In the genomic region with DNA sequence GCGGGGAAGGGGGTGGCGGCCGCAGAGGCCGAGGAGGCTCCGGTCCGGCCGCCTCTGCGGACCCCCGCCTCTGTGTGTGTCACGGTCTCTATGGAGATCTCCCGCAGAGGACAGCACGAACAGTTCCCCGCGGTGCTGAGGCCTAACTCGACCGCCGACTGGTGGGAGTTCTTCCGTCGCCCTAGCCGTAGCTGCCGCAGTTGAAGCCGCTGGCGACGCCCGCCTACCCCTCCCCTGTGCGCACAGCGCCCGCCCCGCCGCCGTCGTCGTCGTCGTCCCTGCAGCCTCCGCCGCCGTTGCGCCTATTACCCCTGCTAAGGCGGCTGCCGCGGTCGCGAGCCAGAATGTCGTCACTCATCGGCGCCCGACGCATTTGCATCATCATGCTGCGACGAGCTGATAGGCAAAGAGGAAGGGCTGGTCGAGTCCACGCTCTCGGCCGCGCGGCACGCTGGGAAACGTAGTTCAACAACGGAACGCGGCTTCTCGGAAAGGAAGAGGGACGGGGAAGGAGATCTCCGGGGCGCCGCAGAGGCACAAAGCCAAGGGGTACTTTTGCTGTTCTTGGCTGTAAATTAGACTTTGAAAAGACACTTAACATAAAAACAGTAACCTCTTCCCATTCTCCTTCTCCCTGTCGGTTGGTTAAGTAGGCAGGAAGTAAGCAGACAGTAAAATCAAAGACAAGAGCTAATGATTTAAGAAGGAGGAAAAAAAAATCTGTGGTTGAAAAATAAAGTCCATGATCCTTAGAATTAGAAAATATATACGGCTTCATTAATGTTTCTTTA, we compare ENCODE assay signal across 1 cellular context.
TF ChIP-seq lines count a peak whose summit lies in the region.

Gene NUP153 (minus strand): TSS at position 346 of the 791 bp plus-strand sequence. CDS start 538 bp downstream, outside the sequence.

TF ChIP-seq in HepG2, 621 proteins besides CTCF, POLR2A, EP300 and RAD21 (continued from another document and continues in another):
- TF ChIP-seq THAP9 (CRISPR knock-in tag; IDR thresholded peaks at IDR 0.05; ENCODE audit: borderline replicate concordance) (peak; percentile 96), ZNF264 (CRISPR knock-in tag; IDR thresholded peaks at IDR 0.05) (peak; percentile 92), RELA (CRISPR knock-in tag; IDR thresholded peaks at IDR 0.05) (peak; percentile 97), ZNF652 (CRISPR knock-in tag; IDR thresholded peaks at IDR 0.05; ENCODE audit: borderline replicate concordance, low read depth) (no peak), NAIF1 (CRISPR knock-in tag; IDR thresholded peaks at IDR 0.05; ENCODE audit: borderline replicate concordance) (peak; percentile 92), ZSCAN20 (CRISPR knock-in tag; IDR thresholded peaks at IDR 0.05; ENCODE audit: borderline replicate concordance) (peak; percentile 79; the same call in 1 of the 2 replicates), PLRG1 (conservative IDR thresholded peaks at IDR 0.05) (no peak), SETDB1 (CRISPR knock-in tag; IDR thresholded peaks at IDR 0.05; ENCODE audit: borderline replicate concordance) (no peak), ZNF44 (CRISPR knock-in tag; IDR thresholded peaks at IDR 0.05) (peak; percentile 99), SIX1 (CRISPR knock-in tag; IDR thresholded peaks at IDR 0.05; ENCODE audit: borderline replicate concordance) (peak; percentile 64; the same call in 1 of the 2 replicates), POLR2G (IDR thresholded peaks at IDR 0.05; ENCODE audit: low read depth, low read length) (peak; percentile 89), ZNF296 (CRISPR knock-in tag; conservative IDR thresholded peaks at IDR 0.05) (no peak), ZSCAN30 (CRISPR knock-in tag; IDR thresholded peaks at IDR 0.05) (peak; percentile 64; the same call in 1 of the 2 replicates), TBX2 (CRISPR knock-in tag; IDR thresholded peaks at IDR 0.05; ENCODE audit: borderline replicate concordance) (peak; percentile 86; the same call in 1 of the 2 replicates), ZNF354B (CRISPR knock-in tag; IDR thresholded peaks at IDR 0.05) (no peak), MTF2 (CRISPR knock-in tag; IDR thresholded peaks at IDR 0.05; ENCODE audit: borderline replicate concordance) (peak; percentile 99; the same call in 1 of the 2 replicates), RCOR2 (CRISPR knock-in tag; IDR thresholded peaks at IDR 0.05) (peak; percentile 8; the same call in 1 of the 2 replicates), ZNF432 (CRISPR knock-in tag; IDR thresholded peaks at IDR 0.05; ENCODE audit: borderline replicate concordance) (peak; percentile 70), ZNF292 (CRISPR knock-in tag; IDR thresholded peaks at IDR 0.05; ENCODE audit: borderline replicate concordance, low read depth) (no peak; the same call in 1 of the 2 replicates), ZNF772 (CRISPR knock-in tag; IDR thresholded peaks at IDR 0.05) (peak; percentile 76; the same call in 1 of the 2 replicates), ZNF530 (CRISPR knock-in tag; IDR thresholded peaks at IDR 0.05; ENCODE audit: low read depth) (no peak), NR2F2 (IDR thresholded peaks at IDR 0.05; ENCODE audit: borderline replicate concordance, low read depth) (peak; percentile 60; the same call in 1 of the 2 replicates), PAXIP1 (CRISPR knock-in tag; conservative IDR thresholded peaks at IDR 0.05) (peak; percentile 72), MIXL1 (CRISPR knock-in tag; IDR thresholded peaks at IDR 0.05) (peak; percentile 91), ZNF629 (CRISPR knock-in tag; conservative IDR thresholded peaks at IDR 0.05) (no peak; the same call in none of the 2 replicates), ETV6 (CRISPR knock-in tag; conservative IDR thresholded peaks at IDR 0.05) (peak; percentile 84; the same call in 1 of the 2 replicates), ZNF580 (CRISPR knock-in tag; IDR thresholded peaks at IDR 0.05; ENCODE audit: borderline replicate concordance, low read depth) (peak; percentile 95), TOPORS (CRISPR knock-in tag; IDR thresholded peaks at IDR 0.05) (peak; percentile 91), FOSL1 (CRISPR knock-in tag; IDR thresholded peaks at IDR 0.05; ENCODE audit: borderline replicate concordance) (no peak), ZNF672 (CRISPR knock-in tag; IDR thresholded peaks at IDR 0.05) (peak; percentile 47; the same call in 1 of the 2 replicates), NFATC3 (CRISPR knock-in tag; IDR thresholded peaks at IDR 0.05) (peak; percentile 94), ZNF660 (CRISPR knock-in tag; IDR thresholded peaks at IDR 0.05; ENCODE audit: borderline replicate concordance, low read depth) (peak; percentile 45; the same call in 1 of the 2 replicates), ZFP1 (CRISPR knock-in tag; IDR thresholded peaks at IDR 0.05) (peak; percentile 91; the same call in 1 of the 2 replicates), ZSCAN25 (CRISPR knock-in tag; IDR thresholded peaks at IDR 0.05) (peak; percentile 97), SPEN (CRISPR knock-in tag; IDR thresholded peaks at IDR 0.05; ENCODE audit: low read depth) (peak; percentile 94; the same call in 1 of the 2 replicates), U2AF2 (IDR thresholded peaks at IDR 0.05; ENCODE audit: low read depth, low read length) (no peak), ARID2 (CRISPR knock-in tag; IDR thresholded peaks at IDR 0.05; ENCODE audit: borderline replicate concordance) (peak; percentile 84; the same call in 1 of the 2 replicates), NFIC (IDR thresholded peaks at IDR 0.05; ENCODE audit: low read length) (peak; percentile 42; the same call in 1 of the 2 replicates), ZBTB38 (CRISPR knock-in tag; IDR thresholded peaks at IDR 0.05) (peak; percentile 90), PPARG (CRISPR knock-in tag; conservative IDR thresholded peaks at IDR 0.05) (peak; percentile 75), MTA1 (CRISPR knock-in tag; IDR thresholded peaks at IDR 0.05; ENCODE audit: borderline replicate concordance) (peak; percentile 90), PAF1 (CRISPR knock-in tag; IDR thresholded peaks at IDR 0.05) (no peak), ISL2 (CRISPR knock-in tag; IDR thresholded peaks at IDR 0.05) (peak; percentile 91), ZNF367 (CRISPR knock-in tag; IDR thresholded peaks at IDR 0.05; ENCODE audit: borderline replicate concordance) (no peak), CBFB (CRISPR knock-in tag; IDR thresholded peaks at IDR 0.05) (peak; percentile 95), HNRNPL (IDR thresholded peaks at IDR 0.05; ENCODE audit: low read depth, low read length) (peak; percentile 42; the same call in 1 of the 2 replicates), ZNF790 (CRISPR knock-in tag; IDR thresholded peaks at IDR 0.05; ENCODE audit: borderline replicate concordance) (peak; percentile 93; the same call in 1 of the 2 replicates)
- TF ChIP-seq, protein P1, sequence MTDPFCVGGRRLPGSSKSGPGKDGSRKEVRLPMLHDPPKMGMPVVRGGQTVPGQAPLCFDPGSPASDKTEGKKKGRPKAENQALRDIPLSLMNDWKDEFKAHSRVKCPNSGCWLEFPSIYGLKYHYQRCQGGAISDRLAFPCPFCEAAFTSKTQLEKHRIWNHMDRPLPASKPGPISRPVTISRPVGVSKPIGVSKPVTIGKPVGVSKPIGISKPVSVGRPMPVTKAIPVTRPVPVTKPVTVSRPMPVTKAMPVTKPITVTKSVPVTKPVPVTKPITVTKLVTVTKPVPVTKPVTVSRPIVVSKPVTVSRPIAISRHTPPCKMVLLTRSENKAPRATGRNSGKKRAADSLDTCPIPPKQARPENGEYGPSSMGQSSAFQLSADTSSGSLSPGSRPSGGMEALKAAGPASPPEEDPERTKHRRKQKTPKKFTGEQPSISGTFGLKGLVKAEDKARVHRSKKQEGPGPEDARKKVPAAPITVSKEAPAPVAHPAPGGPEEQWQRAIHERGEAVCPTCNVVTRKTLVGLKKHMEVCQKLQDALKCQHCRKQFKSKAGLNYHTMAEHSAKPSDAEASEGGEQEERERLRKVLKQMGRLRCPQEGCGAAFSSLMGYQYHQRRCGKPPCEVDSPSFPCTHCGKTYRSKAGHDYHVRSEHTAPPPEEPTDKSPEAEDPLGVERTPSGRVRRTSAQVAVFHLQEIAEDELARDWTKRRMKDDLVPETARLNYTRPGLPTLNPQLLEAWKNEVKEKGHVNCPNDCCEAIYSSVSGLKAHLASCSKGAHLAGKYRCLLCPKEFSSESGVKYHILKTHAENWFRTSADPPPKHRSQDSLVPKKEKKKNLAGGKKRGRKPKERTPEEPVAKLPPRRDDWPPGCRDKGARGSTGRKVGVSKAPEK (CRISPR knock-in tag; IDR thresholded peaks at IDR 0.05; ENCODE audit: borderline replicate concordance), result no peak
- TF ChIP-seq, protein P2, sequence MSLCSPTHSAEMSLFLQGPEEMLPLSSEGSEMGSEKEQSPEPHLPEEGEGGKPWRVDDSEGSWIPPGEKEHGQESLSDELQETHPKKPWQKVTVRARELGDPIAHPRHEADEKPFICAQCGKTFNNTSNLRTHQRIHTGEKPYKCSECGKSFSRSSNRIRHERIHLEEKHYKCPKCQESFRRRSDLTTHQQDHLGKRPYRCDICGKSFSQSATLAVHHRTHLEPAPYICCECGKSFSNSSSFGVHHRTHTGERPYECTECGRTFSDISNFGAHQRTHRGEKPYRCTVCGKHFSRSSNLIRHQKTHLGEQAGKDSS (CRISPR knock-in tag; IDR thresholded peaks at IDR 0.05; ENCODE audit: borderline replicate concordance, low read depth), result peak; percentile 97
- TF ChIP-seq, protein P3, sequence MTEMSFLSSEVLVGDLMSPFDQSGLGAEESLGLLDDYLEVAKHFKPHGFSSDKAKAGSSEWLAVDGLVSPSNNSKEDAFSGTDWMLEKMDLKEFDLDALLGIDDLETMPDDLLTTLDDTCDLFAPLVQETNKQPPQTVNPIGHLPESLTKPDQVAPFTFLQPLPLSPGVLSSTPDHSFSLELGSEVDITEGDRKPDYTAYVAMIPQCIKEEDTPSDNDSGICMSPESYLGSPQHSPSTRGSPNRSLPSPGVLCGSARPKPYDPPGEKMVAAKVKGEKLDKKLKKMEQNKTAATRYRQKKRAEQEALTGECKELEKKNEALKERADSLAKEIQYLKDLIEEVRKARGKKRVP (CRISPR knock-in tag; IDR thresholded peaks at IDR 0.05), result peak in 1 of 2 experiments; percentile 75; a peak in 2 of 4 replicates
- TF ChIP-seq, protein P4, sequence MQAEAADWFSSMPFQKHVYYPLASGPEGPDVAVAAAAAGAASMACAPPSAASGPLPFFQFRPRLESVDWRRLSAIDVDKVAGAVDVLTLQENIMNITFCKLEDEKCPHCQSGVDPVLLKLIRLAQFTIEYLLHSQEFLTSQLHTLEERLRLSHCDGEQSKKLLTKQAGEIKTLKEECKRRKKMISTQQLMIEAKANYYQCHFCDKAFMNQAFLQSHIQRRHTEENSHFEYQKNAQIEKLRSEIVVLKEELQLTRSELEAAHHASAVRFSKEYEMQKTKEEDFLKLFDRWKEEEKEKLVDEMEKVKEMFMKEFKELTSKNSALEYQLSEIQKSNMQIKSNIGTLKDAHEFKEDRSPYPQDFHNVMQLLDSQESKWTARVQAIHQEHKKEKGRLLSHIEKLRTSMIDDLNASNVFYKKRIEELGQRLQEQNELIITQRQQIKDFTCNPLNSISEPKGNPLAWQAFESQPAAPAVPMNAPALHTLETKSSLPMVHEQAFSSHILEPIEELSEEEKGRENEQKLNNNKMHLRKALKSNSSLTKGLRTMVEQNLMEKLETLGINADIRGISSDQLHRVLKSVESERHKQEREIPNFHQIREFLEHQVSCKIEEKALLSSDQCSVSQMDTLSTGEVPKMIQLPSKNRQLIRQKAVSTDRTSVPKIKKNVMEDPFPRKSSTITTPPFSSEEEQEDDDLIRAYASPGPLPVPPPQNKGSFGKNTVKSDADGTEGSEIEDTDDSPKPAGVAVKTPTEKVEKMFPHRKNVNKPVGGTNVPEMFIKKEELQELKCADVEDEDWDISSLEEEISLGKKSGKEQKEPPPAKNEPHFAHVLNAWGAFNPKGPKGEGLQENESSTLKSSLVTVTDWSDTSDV (CRISPR knock-in tag; IDR thresholded peaks at IDR 0.05), result no peak
- TF ChIP-seq, protein P5, sequence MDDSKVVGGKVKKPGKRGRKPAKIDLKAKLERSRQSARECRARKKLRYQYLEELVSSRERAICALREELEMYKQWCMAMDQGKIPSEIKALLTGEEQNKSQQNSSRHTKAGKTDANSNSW (CRISPR knock-in tag; IDR thresholded peaks at IDR 0.05; ENCODE audit: borderline replicate concordance), result 0 out of 2 replicates have a peak, but pooled peaks have one; percentile 50
